11 cellular contexts compared by ENCODE assay signal in genomic region chr3:37956353-37957184, GRCh38. TPM values are rescaled to one million over a fixed set of nuclear protein-coding genes. Genes with fewer than 3 reads are reported as not detected.
DNase-seq lines count a peak whose midpoint lies in the region; ATAC-seq and TF ChIP-seq lines count a peak whose summit lies in the region.
"Had no signal": no experiment of that assay in that cellular context is flagged by ENCODE, and none has a peak within 500 bp of the region (broad histone marks: within the 10 kb centered on the region; RNA-seq: fewer than 3 reads in every experiment).

No MANE protein-coding gene starts in this region.

- H3K4me1 ChIP-seq in left ventricle myocardium inferior (peaks cover 68% of the 10 kb centered on the region), colonic mucosa (peaks cover 10% of the 10 kb centered on the region), vagina (peaks cover 10% of the 10 kb centered on the region), SJCRH30 (peaks cover 2% of the 10 kb centered on the region; the same call in 1 of the 2 replicates)

- H3K27me3 ChIP-seq in left ventricle myocardium inferior (ENCODE audit: low read depth): no peaks in the 10 kb centered on the region
- H3K27me3 ChIP-seq in colonic mucosa: no peaks in the 10 kb centered on the region
- H3K27me3 ChIP-seq in vagina: no peaks in the 10 kb centered on the region
- H3K27me3 ChIP-seq in SJCRH30: no peaks in the 10 kb centered on the region

- H3K36me3 ChIP-seq in left ventricle myocardium inferior (peaks cover 12% of the 10 kb centered on the region), colonic mucosa (no peaks in the 10 kb centered on the region), vagina (no peaks in the 10 kb centered on the region), SJCRH30 (no peaks in the 10 kb centered on the region)

- intact Hi-C loops in left ventricle myocardium inferior (cut with micrococcal nuclease): no loop called here
- intact Hi-C loops in Right ventricle myocardium inferior (cut with DNase I): no loop called here
- intact Hi-C loops in colonic mucosa (cut with DNase I): no loop called here
- intact Hi-C loops in natural killer cell (cut with micrococcal nuclease): no loop called here
- intact Hi-C loops in vagina (cut with DNase I): no loop called here

- no peaks in the 10 kb centered on the region for H3K9me3 Mint-ChIP-seq in natural killer cell

- no peak overlapping the region for H3K9ac ChIP-seq in colonic mucosa (ENCODE audit: low read depth in 2 of 2, low read length in 2 of 2)

- H3K4me3 ChIP-seq in left ventricle myocardium inferior: no peak overlapping the region
- no peak overlapping the region for H3K4me3 ChIP-seq in colonic mucosa
- H3K4me3 ChIP-seq in vagina: no peak overlapping the region
- no peak overlapping the region for H3K4me3 ChIP-seq in SJCRH30

- peaks cover 0 to 9% of the 10 kb centered on the region in 2 donors for H3K4me1 Mint-ChIP-seq in natural killer cell

- peak overlapping the region; percentile 14 to 82 for H3K27ac Mint-ChIP-seq in natural killer cell

- H3K9me3 ChIP-seq in left ventricle myocardium inferior (replicated peaks) (no peaks in the 10 kb centered on the region), colonic mucosa (no peaks in the 10 kb centered on the region), vagina (no peaks in the 10 kb centered on the region), SJCRH30 (replicated peaks) (no peaks in the 10 kb centered on the region)

- no peak for ATAC-seq in Right ventricle myocardium inferior
- no peak for ATAC-seq in natural killer cell
- ATAC-seq in GM19023 (IDR thresholded peaks at IDR 0.05; ENCODE audit: unreplicated experiment): no peak
- ATAC-seq: Panc1 had no signal

- no peak for TF ChIP-seq POLR2A in vagina (IDR thresholded peaks at IDR 0.05)

- H3K27ac ChIP-seq in left ventricle myocardium inferior (replicated peaks) (peak overlapping the region; percentile 80), colonic mucosa (peak overlapping the region; percentile 68), vagina (peak overlapping the region; percentile 51), SJCRH30 (no peak overlapping the region)
- H3K27ac ChIP-seq: C4-2B had no signal

- DNase-seq in left ventricle myocardium inferior: no peak
- no peak for DNase-seq in Right ventricle myocardium inferior (ENCODE audit: missing footprints)
- no peak for DNase-seq in colonic mucosa
- no peak for DNase-seq in natural killer cell
- DNase-seq in vagina (ENCODE audit: extremely low spot score in 2 of 2): no peak
- DNase-seq in OCI-M2 (lab: John Stamatoyannopoulos, UW; ENCODE audit: unreplicated experiment): no peak
- DNase-seq in SJCRH30: no peak
- DNase-seq: activated CD4-positive, CD25-positive, alpha-beta regulatory T cell treated with anti-CD3 and anti-CD28 coated beads, Interleukin-2, amount 50 U/mL, for 72 hours had no signal

- H3K36me3 Mint-ChIP-seq in natural killer cell: no peaks in the 10 kb centered on the region

- no peak overlapping the region for H3K4me3 Mint-ChIP-seq in natural killer cell

- TF ChIP-seq CTCF in left ventricle myocardium inferior (IDR thresholded peaks at IDR 0.05; ENCODE audit: borderline replicate concordance) (no peak), colonic mucosa (IDR thresholded peaks at IDR 0.05) (no peak), natural killer cell (IDR thresholded peaks at IDR 0.05) (no peak), vagina (IDR thresholded peaks at IDR 0.05) (no peak)

- H3K27me3 Mint-ChIP-seq in natural killer cell (ENCODE audit: low read depth in 2 of 2): no peaks in the 10 kb centered on the region

RNA-seq across cellular contexts. Expression of gene VILL, which starts 34.0 kb away (rescaled TPM):
- total RNA-seq in left ventricle myocardium inferior (3.6 TPM), Right ventricle myocardium inferior (4.4 TPM), colonic mucosa (100 to 1,000 TPM; 155 to 166 TPM), natural killer cell (10 to 100 TPM; 25.6 to 27.8 (median 26.9) TPM), vagina (7.9 TPM)
- 0.06 TPM in 1 of 2 replicates, not detected in the other for total RNA-seq in SJCRH30 (2014; rRNA removed; shearing (Covaris generic))

Comparison
In these comparisons a context has a peak if more than half of its experiments do, and no peak if none do; other contexts are left out.
1. RNA of gene VILL, which starts 34.0 kb away (total RNA-seq): 155 to 166 TPM in colonic mucosa; 25.6 to 27.8 TPM in natural killer cell, 7.9 TPM in vagina (single experiment), 4.4 TPM in Right ventricle myocardium inferior (single experiment), 3.6 TPM in left ventricle myocardium inferior (single experiment) and 0.06 TPM in SJCRH30; every median in the first group is over 4 times any median in the second.